Comparison of ENCODE assay signal across 8 cellular contexts in genomic region chr7:143892527-143893300, GRCh38. TPM values are rescaled to one million over a fixed set of nuclear protein-coding genes. Genes with fewer than 3 reads are reported as not detected.
DNase-seq lines count a peak whose midpoint lies in the region; ATAC-seq and TF ChIP-seq lines count a peak whose summit lies in the region.

No MANE protein-coding gene starts in this region.

- H2BK120ac ChIP-seq in H9 (ENCODE audit: low read depth, low read length, poor library complexity, severe bottlenecking) = no peak overlapping the region

- no peaks in the 10 kb centered on the region for H3K23me2 ChIP-seq in H9 (ENCODE audit: insufficient read length, low read depth, low read length, poor library complexity, severe bottlenecking)

- H3K4me3 Mint-ChIP-seq in activated naive CD8-positive, alpha-beta T cell treated with anti-CD3 and anti-CD28 coated beads, Interleukin-2, amount 10 ng/mL, durations not matched to agents 7 days and 5 days = no peak overlapping the region
- no peak overlapping the region for H3K4me3 Mint-ChIP-seq in activated naive CD8-positive, alpha-beta T cell treated with anti-CD3 and anti-CD28 coated beads for 36 hours
- H3K4me3 Mint-ChIP-seq in H9 (no peak overlapping the region), type B pancreatic cell (peak overlapping the region; percentile 44), CD14-positive monocyte (no peak overlapping the region)

- H2AFZ ChIP-seq in H9 (ENCODE audit: low read length) = no peak overlapping the region

- no peak overlapping the region for H3K27ac ChIP-seq in H9 (ENCODE audit: insufficient read length, low read depth, low read length)

- no peak overlapping the region for H2BK20ac ChIP-seq in H9 (ENCODE audit: low read depth, low read length, poor library complexity, severe bottlenecking)

- H3K14ac ChIP-seq in H9 (ENCODE audit: insufficient read depth, low read length) = no peak overlapping the region

- H2BK5ac ChIP-seq in H9 (ENCODE audit: insufficient read length, low read length) = no peak overlapping the region

- H4K5ac ChIP-seq in H9 (ENCODE audit: insufficient read length, low read depth, low read length) = no peak overlapping the region

- no peak for DNase-seq in activated naive CD8-positive, alpha-beta T cell treated with anti-CD3 and anti-CD28 coated beads, Interleukin-2, amount 10 ng/mL, durations not matched to agents 7 days and 5 days
- no peak for DNase-seq in activated naive CD8-positive, alpha-beta T cell treated with anti-CD3 and anti-CD28 coated beads for 36 hours
- DNase-seq in H9 (no peak), LNCaP clone FGC (ENCODE audit: low read depth) (no peak), astrocyte of the cerebellum (ENCODE audit: low read depth) (no peak), type B pancreatic cell (ENCODE audit: extremely low spot score, unreplicated experiment) (no peak), NCI-H345 (lab: John Stamatoyannopoulos, UW) (no peak), CD14-positive monocyte (ENCODE audit: low spot score) (no peak)

- H3K4me1 Mint-ChIP-seq in activated naive CD8-positive, alpha-beta T cell treated with anti-CD3 and anti-CD28 coated beads, Interleukin-2, amount 10 ng/mL, durations not matched to agents 7 days and 5 days = peaks cover 3% of the 10 kb centered on the region
- peaks cover 3% of the 10 kb centered on the region for H3K4me1 Mint-ChIP-seq in activated naive CD8-positive, alpha-beta T cell treated with anti-CD3 and anti-CD28 coated beads for 36 hours
- H3K4me1 Mint-ChIP-seq in H9 = peaks cover 4 to 5% of the 10 kb centered on the region in 2 experiments
- no peaks in the 10 kb centered on the region for H3K4me1 Mint-ChIP-seq in type B pancreatic cell (ENCODE audit: unreplicated experiment)
- H3K4me1 Mint-ChIP-seq in CD14-positive monocyte = no peaks in the 10 kb centered on the region

- H3K79me2 ChIP-seq in H9 (ENCODE audit: insufficient read depth, low read length) = peaks cover 1% of the 10 kb centered on the region; the same call in 1 of the 2 replicates

- no peaks in the 10 kb centered on the region for H3K9me3 ChIP-seq in H9 (ENCODE audit: control insufficient read depth, low read depth, low read length)

- no peaks in the 10 kb centered on the region for H3K27me3 Mint-ChIP-seq in activated naive CD8-positive, alpha-beta T cell treated with anti-CD3 and anti-CD28 coated beads, Interleukin-2, amount 10 ng/mL, durations not matched to agents 7 days and 5 days
- H3K27me3 Mint-ChIP-seq in activated naive CD8-positive, alpha-beta T cell treated with anti-CD3 and anti-CD28 coated beads for 36 hours = peaks cover 23% of the 10 kb centered on the region
- H3K27me3 Mint-ChIP-seq in H9 (ENCODE audit: low read depth) (no peaks in the 10 kb centered on the region), type B pancreatic cell (no peaks in the 10 kb centered on the region), CD14-positive monocyte (ENCODE audit: low read depth in 3 of 3) (no peaks in the 10 kb centered on the region)

- no peak overlapping the region for H4K91ac ChIP-seq in H9 (ENCODE audit: insufficient read length, low read depth, low read length)

- intact Hi-C loops in CD14-positive monocyte (cut with micrococcal nuclease) = no loop called here

- no peak overlapping the region for H2BK12ac ChIP-seq in H9 (ENCODE audit: insufficient read length, low read depth, low read length)

- no peak overlapping the region for H3K23ac ChIP-seq in H9 (ENCODE audit: insufficient read length, low read depth, low read length)

- no peaks in the 10 kb centered on the region for H3K79me1 ChIP-seq in H9 (ENCODE audit: insufficient read depth, low read depth, low read length, poor library complexity, severe bottlenecking)

- no peak overlapping the region for H3K18ac ChIP-seq in H9 (ENCODE audit: insufficient read length, low read depth, low read length)

- in situ Hi-C loops in astrocyte of the cerebellum (cut with HindIII; ENCODE audit: low sequenced_read_pairs) = no loop called here

- H4K8ac ChIP-seq in H9 (replicated peaks; ENCODE audit: insufficient read length, low read depth, low read length) = no peak overlapping the region

- H3T11ph ChIP-seq in H9 (ENCODE audit: low read length) = no peak overlapping the region

- no peaks in the 10 kb centered on the region for H4K20me1 ChIP-seq in H9 (ENCODE audit: control insufficient read depth, insufficient read depth, insufficient read length)

- no peak overlapping the region for H2BK15ac ChIP-seq in H9 (ENCODE audit: low read depth, low read length)

- H3K9me3 Mint-ChIP-seq in activated naive CD8-positive, alpha-beta T cell treated with anti-CD3 and anti-CD28 coated beads, Interleukin-2, amount 10 ng/mL, durations not matched to agents 7 days and 5 days = no peaks in the 10 kb centered on the region
- H3K9me3 Mint-ChIP-seq in activated naive CD8-positive, alpha-beta T cell treated with anti-CD3 and anti-CD28 coated beads for 36 hours = peaks cover 15% of the 10 kb centered on the region
- H3K9me3 Mint-ChIP-seq in H9 = peaks cover 19 to 20% of the 10 kb centered on the region in 2 experiments
- H3K9me3 Mint-ChIP-seq in type B pancreatic cell = no peaks in the 10 kb centered on the region
- peaks cover 0 to 17% (median 7%) of the 10 kb centered on the region in 7 donors for H3K9me3 Mint-ChIP-seq in CD14-positive monocyte

- TF ChIP-seq CTCF in H9 (conservative IDR thresholded peaks at IDR 0.05) (peak; percentile 75), LNCaP clone FGC (IDR thresholded peaks at IDR 0.05; ENCODE audit: control insufficient read depth, extremely low read depth, insufficient read depth) (peak; percentile 15; the same call in 1 of the 2 replicates), astrocyte of the cerebellum (IDR thresholded peaks at IDR 0.05; ENCODE audit: low read depth, low read length, missing control alignments) (peak; percentile 29), type B pancreatic cell (conservative IDR thresholded peaks at IDR 0.05) (peak; percentile 40), CD14-positive monocyte (IDR thresholded peaks at IDR 0.05) (no peak)

- peak; percentile 72 for ATAC-seq in activated naive CD8-positive, alpha-beta T cell treated with anti-CD3 and anti-CD28 coated beads, Interleukin-2, amount 10 ng/mL, durations not matched to agents 7 days and 5 days (ENCODE audit: low read depth)

- H2AK5ac ChIP-seq in H9 (ENCODE audit: insufficient read length, low read length) = no peak overlapping the region

- H3K36me3 Mint-ChIP-seq in activated naive CD8-positive, alpha-beta T cell treated with anti-CD3 and anti-CD28 coated beads, Interleukin-2, amount 10 ng/mL, durations not matched to agents 7 days and 5 days = peaks cover 18% of the 10 kb centered on the region
- H3K36me3 Mint-ChIP-seq in activated naive CD8-positive, alpha-beta T cell treated with anti-CD3 and anti-CD28 coated beads for 36 hours = peaks cover 35% of the 10 kb centered on the region
- H3K36me3 Mint-ChIP-seq in H9 (ENCODE audit: insufficient read depth in 1 of 3, low read depth in 3 of 3) (peaks cover 14 to 32% (median 24%) of the 10 kb centered on the region in 3 experiments), type B pancreatic cell (peaks cover 25% of the 10 kb centered on the region), CD14-positive monocyte (peaks cover 4 to 8% of the 10 kb centered on the region in 2 donors)

- H3K4me1 ChIP-seq in H9 (ENCODE audit: insufficient read depth, low read length) = no peaks in the 10 kb centered on the region

- no peak overlapping the region for H3K4ac ChIP-seq in H9 (ENCODE audit: low read depth, low read length)

- no peak overlapping the region for H3K56ac ChIP-seq in H9 (ENCODE audit: insufficient read length, low read depth, low read length)

- no CpG with 5 or more reads among the region's 5 CpGs for WGBS in H9 (ENCODE audit: extremely low coverage, insufficient read length, low lambda C conversion rate)

- no peak overlapping the region for H3K4me2 ChIP-seq in H9 (ENCODE audit: insufficient read depth, insufficient read length, low read length)

- H3K4me3 ChIP-seq in LNCaP clone FGC (ENCODE audit: low read depth, low read length) (no peak overlapping the region), astrocyte of the cerebellum (ENCODE audit: low read depth, low read length) (no peak overlapping the region)

- no peak overlapping the region for H3K9ac ChIP-seq in H9 (ENCODE audit: extremely low read depth, insufficient read length, low read length)

- H3K27me3 ChIP-seq in H9 (ENCODE audit: insufficient read depth, low read length) = no peaks in the 10 kb centered on the region

- H3K27ac Mint-ChIP-seq in activated naive CD8-positive, alpha-beta T cell treated with anti-CD3 and anti-CD28 coated beads, Interleukin-2, amount 10 ng/mL, durations not matched to agents 7 days and 5 days = no peak overlapping the region
- no peak overlapping the region for H3K27ac Mint-ChIP-seq in activated naive CD8-positive, alpha-beta T cell treated with anti-CD3 and anti-CD28 coated beads for 36 hours
- H3K27ac Mint-ChIP-seq in H9 (no peak overlapping the region), type B pancreatic cell (no peak overlapping the region), CD14-positive monocyte (no peak overlapping the region)

- POLR2A ChIA-PET in activated naive CD8-positive, alpha-beta T cell treated with anti-CD3 and anti-CD28 coated beads, Interleukin-2, amount 10 ng/mL, durations not matched to agents 7 days and 5 days (lab: Charles Lee) = interaction anchor here (1.3 kb wide), 1 partner anchor 9 kb away, joined by 7 read pairs; the partner anchor contains the start of gene TCAF1

RNA-seq across cellular contexts. Expression of gene TCAF1, which starts 9.3 kb away (rescaled TPM):
- 10 to 100 TPM; 18.2 to 19.6 TPM for total RNA-seq in activated naive CD8-positive, alpha-beta T cell treated with anti-CD3 and anti-CD28 coated beads, Interleukin-2, amount 10 ng/mL, durations not matched to agents 7 days and 5 days
- total RNA-seq in activated naive CD8-positive, alpha-beta T cell treated with anti-CD3 and anti-CD28 coated beads for 36 hours = 1 to 10 TPM; 8.6 to 9.0 TPM
- 43.9 and 46.8 TPM in 2 replicates for total RNA-seq in H9 (2021)
- total RNA-seq in type B pancreatic cell (ENCODE audit: low replicate concordance) = 50.0 and 71.2 TPM in 2 replicates
- 1 to 10 TPM; 1.8 to 3.3 TPM for polyA plus RNA-seq in CD14-positive monocyte

RNA-seq across cellular contexts. Expression of gene OR2F2, which starts 42.3 kb away (rescaled TPM):
- total RNA-seq in activated naive CD8-positive, alpha-beta T cell treated with anti-CD3 and anti-CD28 coated beads, Interleukin-2, amount 10 ng/mL, durations not matched to agents 7 days and 5 days = not detected
- total RNA-seq in activated naive CD8-positive, alpha-beta T cell treated with anti-CD3 and anti-CD28 coated beads for 36 hours = not detected
- total RNA-seq in H9 (2021) (not detected in 2 replicates), type B pancreatic cell (ENCODE audit: low replicate concordance) (not detected in 2 replicates)
- polyA plus RNA-seq in CD14-positive monocyte = not detected
